Comparison of ENCODE assay signal across 20 cellular contexts in the genomic region with DNA sequence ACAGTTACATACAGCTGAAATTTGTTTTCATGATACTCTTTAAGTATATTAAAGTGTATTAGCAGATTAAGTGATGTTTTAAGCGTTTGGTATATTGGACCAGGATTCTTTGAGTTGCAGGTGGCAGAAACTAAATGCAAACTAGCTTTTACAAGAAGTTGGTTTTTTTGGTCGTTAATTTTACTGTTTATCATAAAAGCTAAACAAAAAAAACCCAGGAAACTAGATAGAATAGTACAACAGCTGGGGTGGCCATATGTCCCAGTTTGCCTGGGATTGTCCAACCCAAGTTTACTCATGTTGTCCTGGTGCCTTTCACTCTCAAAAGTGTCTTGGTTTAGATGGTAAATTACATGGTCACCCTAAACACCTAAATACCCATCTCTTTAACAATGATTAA.
"Had no signal": no experiment of that assay in that cellular context is flagged by ENCODE, and none has a peak within 500 bp of the region (broad histone marks: within the 10 kb centered on the region; RNA-seq: fewer than 3 reads in every experiment).

No MANE protein-coding gene starts in this region.

- DNase-seq: activated CD4-positive, alpha-beta T cell treated with anti-CD3 and anti-CD28 coated beads, Interleukin-2, amount 50 U/mL, for 4 hours; activated gamma-delta T cell; adrenal gland; gastrocnemius medialis; head of caudate nucleus; midbrain; nephron progenitor cell; occipital lobe; posterior cingulate gyrus; spleen; stimulated activated CD4-positive, alpha-beta T cell treated with anti-CD3 and anti-CD28 coated beads, Interleukin-4, amount 100 ng/mL, for 4 hours; substantia nigra; tibial artery had no signal

- H3K4me1 ChIP-seq: breast epithelium, tibial artery had no signal

- H3K27ac ChIP-seq: adrenal gland, breast epithelium, coronary artery, gastrocnemius medialis, tibial artery, VCaP had no signal

- ATAC-seq: activated naive CD4-positive, alpha-beta T cell treated with anti-CD3 and anti-CD28 coated beads, Interleukin-2, amount 50 U/mL, for 72 hours; gastrocnemius medialis; left lobe of liver had no signal

- H3K9me3 ChIP-seq: adrenal gland, breast epithelium, gastrocnemius medialis, spleen, tibial artery had no signal

- FAIRE-seq: astrocyte, keratinocyte had no signal

- H3K36me3 ChIP-seq: adrenal gland, breast epithelium had no signal

- H3K4me3 ChIP-seq: adrenal gland, breast epithelium, coronary artery, gastrocnemius medialis, tibial artery had no signal

- H3K27me3 ChIP-seq: adrenal gland, breast epithelium, gastrocnemius medialis, spleen, tibial artery had no signal
